ENCODE assay signal across 8 cellular contexts in genomic region chr19:55654323-55654832, GRCh38. TPM values are rescaled to one million over a fixed set of nuclear protein-coding genes. Genes with fewer than 3 reads are reported as not detected.
DNase-seq lines count a peak whose midpoint lies in the region; ATAC-seq and TF ChIP-seq lines count a peak whose summit lies in the region.

No MANE protein-coding gene starts in this region.

- peak overlapping the region; percentile 91 for H3K4me3 Mint-ChIP-seq in activated T-cell treated with anti-CD3 and anti-CD28 coated beads, Interleukin-2, amount 50 U/mL, for 4 hours

- H3K9me3 ChIP-seq in mucosa of descending colon = no peaks in the 10 kb centered on the region

- no peaks in the 10 kb centered on the region for H3K36me3 ChIP-seq in mucosa of descending colon (ENCODE audit: low read depth)

- H3K36me3 Mint-ChIP-seq in activated T-cell treated with anti-CD3 and anti-CD28 coated beads, Interleukin-2, amount 50 U/mL, for 4 hours (ENCODE audit: insufficient read depth) = peaks cover 20% of the 10 kb centered on the region

- ATAC-seq in GM21717 (IDR thresholded peaks at IDR 0.05; ENCODE audit: unreplicated experiment) (peak; percentile 47), mucosa of descending colon (peak; percentile 84)
- ATAC-seq in activated T-cell treated with anti-CD3 and anti-CD28 coated beads, Interleukin-2, amount 50 U/mL, for 4 hours = peak; percentile 73 to 81

- peaks cover 33% of the 10 kb centered on the region for H3K4me1 ChIP-seq in mucosa of descending colon (ENCODE audit: low read depth)

- intact Hi-C loops in mucosa of descending colon (cut with DNase I, micrococcal nuclease) = no loop called here

- H3K4me3 ChIP-seq in Jurkat, Clone E6-1 (ENCODE audit: low read length) = peak overlapping the region; percentile 83
- H3K4me3 ChIP-seq in epithelial cell of proximal tubule (ENCODE audit: low read depth, low read length) (peak overlapping the region; percentile 87), mucosa of descending colon (peak overlapping the region; percentile 81)

- no peaks in the 10 kb centered on the region for H3K27me3 Mint-ChIP-seq in activated T-cell treated with anti-CD3 and anti-CD28 coated beads, Interleukin-2, amount 50 U/mL, for 4 hours (ENCODE audit: low read depth)

- H3K9me3 Mint-ChIP-seq in activated T-cell treated with anti-CD3 and anti-CD28 coated beads, Interleukin-2, amount 50 U/mL, for 4 hours = no peaks in the 10 kb centered on the region

- TF ChIP-seq CTCF in epithelial cell of proximal tubule (conservative IDR thresholded peaks at IDR 0.05; ENCODE audit: low read depth, low read length) = no peak
- TF ChIP-seq CTCF in mucosa of descending colon (IDR thresholded peaks at IDR 0.05) = no peak

- DNase-seq in DMS 273 treated with DMSO at 0.1 percent for 48 hours (lab: John Stamatoyannopoulos, UW) = peak; percentile 96
- DNase-seq in Jurkat, Clone E6-1 (ENCODE audit: low read depth, low spot score) = peak; percentile 99
- peak; percentile 95 for DNase-seq in OCI-M2 (lab: John Stamatoyannopoulos, UW; ENCODE audit: unreplicated experiment)
- DNase-seq in activated T-cell treated with anti-CD3 and anti-CD28 coated beads, Interleukin-2, amount 50 U/mL, for 4 hours = peak; percentile 97
- peak; percentile 95 for DNase-seq in epithelial cell of proximal tubule (ENCODE audit: low read depth)
- DNase-seq in mucosa of descending colon = peak; percentile 99 to 100 (median 99)
- DNase-seq in stimulated activated CD8-positive, alpha-beta memory T cell treated with anti-CD3 and anti-CD28 coated beads, Interleukin-2, amount 100 ng/mL, for 48 hours (ENCODE audit: low read depth in 2 of 2) = peak; percentile 92 to 98

- H3K4me1 Mint-ChIP-seq in activated T-cell treated with anti-CD3 and anti-CD28 coated beads, Interleukin-2, amount 50 U/mL, for 4 hours (ENCODE audit: low read depth) = peaks cover 39% of the 10 kb centered on the region

RNA-seq across cellular contexts. Expression of gene U2AF2, which starts 0.5 kb away (rescaled TPM):
- 313 TPM for polyA plus RNA-seq in Jurkat, Clone E6-1 (2012; ENCODE audit: insufficient read depth, insufficient read length)
- 100 to 1,000 TPM; 467 to 532 (median 476) TPM for total RNA-seq in activated T-cell treated with anti-CD3 and anti-CD28 coated beads, Interleukin-2, amount 50 U/mL, for 4 hours
- total RNA-seq in epithelial cell of proximal tubule (142 and 205 TPM in 2 replicates), mucosa of descending colon (100 to 1,000 TPM; 162 to 194 (median 163) TPM)

RNA-seq across cellular contexts. Expression of gene CCDC106, which starts 6.4 kb away (rescaled TPM):
- 2.6 TPM for polyA plus RNA-seq in Jurkat, Clone E6-1 (2012; ENCODE audit: insufficient read depth, insufficient read length)
- 1 to 10 TPM; 3.9 to 7.8 (median 4.8) TPM for total RNA-seq in activated T-cell treated with anti-CD3 and anti-CD28 coated beads, Interleukin-2, amount 50 U/mL, for 4 hours
- total RNA-seq in epithelial cell of proximal tubule (10.2 and 17.9 TPM in 2 replicates), mucosa of descending colon (10 to 100 TPM in 1 of 3 donors, 1 to 10 TPM in 2; 5.5 to 14.8 (median 6.3) TPM)

RNA-seq across cellular contexts. Expression of gene ZNF581, which starts 10.9 kb away (rescaled TPM):
- polyA plus RNA-seq in Jurkat, Clone E6-1 (2012; ENCODE audit: insufficient read depth, insufficient read length) = 26.5 TPM
- total RNA-seq in activated T-cell treated with anti-CD3 and anti-CD28 coated beads, Interleukin-2, amount 50 U/mL, for 4 hours = 10 to 100 TPM; 46.2 to 54.1 (median 52.7) TPM
- total RNA-seq in epithelial cell of proximal tubule (27.2 and 29.2 TPM in 2 replicates), mucosa of descending colon (10 to 100 TPM; 15.2 to 22.5 (median 20.1) TPM)

RNA-seq across cellular contexts. Expression of gene ZNF580, which starts 13.6 kb away (rescaled TPM):
- polyA plus RNA-seq in Jurkat, Clone E6-1 (2012; ENCODE audit: insufficient read depth, insufficient read length) = 26.3 TPM
- total RNA-seq in activated T-cell treated with anti-CD3 and anti-CD28 coated beads, Interleukin-2, amount 50 U/mL, for 4 hours = 10 to 100 TPM; 27.1 to 31.5 (median 28.5) TPM
- 10.6 and 10.8 TPM in 2 replicates for total RNA-seq in epithelial cell of proximal tubule
- 10 to 100 TPM; 29.6 to 46.0 (median 31.6) TPM for total RNA-seq in mucosa of descending colon

RNA-seq across cellular contexts. Expression of gene EPN1, which starts 20.6 kb away (rescaled TPM):
- 74.3 TPM for polyA plus RNA-seq in Jurkat, Clone E6-1 (2012; ENCODE audit: insufficient read depth, insufficient read length)
- 10 to 100 TPM; 55.0 to 61.4 (median 55.2) TPM for total RNA-seq in activated T-cell treated with anti-CD3 and anti-CD28 coated beads, Interleukin-2, amount 50 U/mL, for 4 hours
- 102 and 151 TPM in 2 replicates for total RNA-seq in epithelial cell of proximal tubule
- total RNA-seq in mucosa of descending colon = 100 to 1,000 TPM; 156 to 251 (median 192) TPM

Comparison
In these comparisons a context has a peak if more than half of its experiments do, and no peak if none do; other contexts are left out.
1. Peak in every context shown above with its lines: DNase-seq, ATAC-seq and H3K4me3 ChIP-seq.